In genomic region chr6:36358235-36358915, GRCh38 we compare ENCODE assay signal across 10 cellular contexts. TPM values are rescaled to one million over a fixed set of nuclear protein-coding genes. Genes with fewer than 3 reads are reported as not detected.
DNase-seq lines count a peak whose midpoint lies in the region; ATAC-seq and TF ChIP-seq lines count a peak whose summit lies in the region.
"Had no signal": no experiment of that assay in that cellular context is flagged by ENCODE, and none has a peak within 500 bp of the region (broad histone marks: within the 10 kb centered on the region; RNA-seq: fewer than 3 reads in every experiment).

No MANE protein-coding gene starts in this region.

- POLR2A ChIA-PET in activated CD4-positive, alpha-beta memory T cell treated with anti-CD3 and anti-CD28 coated beads for 36 hours (lab: Charles Lee), result interaction anchor here (0.7 to 0.9 kb wide), 2 partner anchors 18 to 61 kb away, joined by 3 read pairs; no protein-coding TSS in a partner anchor

- peak; percentile 92 for DNase-seq in astrocyte of the hippocampus (ENCODE audit: low read depth, low spot score)
- DNase-seq in lower lobe of right lung, result no peak
- no peak for DNase-seq in thoracic aorta (ENCODE audit: low spot score)
- DNase-seq in NCI-H1417 (lab: John Stamatoyannopoulos, UW), result no peak
- no peak for DNase-seq in activated CD4-positive, alpha-beta memory T cell treated with anti-CD3 and anti-CD28 coated beads for 36 hours
- DNase-seq: naive thymus-derived CD4-positive, alpha-beta T cell; SHP77 treated with DMSO at 0.1 percent for 48 hours had no signal

- H3K4me3 Mint-ChIP-seq in activated CD4-positive, alpha-beta memory T cell treated with anti-CD3 and anti-CD28 coated beads for 36 hours, result no peak overlapping the region
- H3K4me3 Mint-ChIP-seq: naive thymus-derived CD4-positive, alpha-beta T cell had no signal

- no peaks in the 10 kb centered on the region for H3K36me3 ChIP-seq in lower lobe of right lung
- H3K36me3 ChIP-seq in thoracic aorta, result no peaks in the 10 kb centered on the region

- H3K27me3 ChIP-seq in lower lobe of right lung (ENCODE audit: low read depth) (no peaks in the 10 kb centered on the region), thoracic aorta (replicated peaks; ENCODE audit: insufficient read depth) (no peaks in the 10 kb centered on the region)

- ATAC-seq in HG02571 (IDR thresholded peaks at IDR 0.05; ENCODE audit: unreplicated experiment) (peak; percentile 46), lower lobe of right lung (peak; percentile 33 to 60), thoracic aorta (ENCODE audit: insufficient number of reproducible peaks, low FRiP score, low read depth) (peak; percentile 78), HG02970 (IDR thresholded peaks at IDR 0.05; ENCODE audit: low FRiP score, unreplicated experiment) (no peak)
- ATAC-seq: naive thymus-derived CD4-positive, alpha-beta T cell had no signal

- TF ChIP-seq CTCF in lower lobe of right lung (IDR thresholded peaks at IDR 0.05) (no peak), thoracic aorta (IDR thresholded peaks at IDR 0.05) (no peak)

- H3K36me3 Mint-ChIP-seq in activated CD4-positive, alpha-beta memory T cell treated with anti-CD3 and anti-CD28 coated beads for 36 hours, result no peaks in the 10 kb centered on the region

- H3K27ac ChIP-seq in lower lobe of right lung, result no peak overlapping the region
- peak overlapping the region; percentile 75 to 79 for H3K27ac ChIP-seq in thoracic aorta
- H3K27ac ChIP-seq: KMS-11 had no signal

- H3K27me3 Mint-ChIP-seq in activated CD4-positive, alpha-beta memory T cell treated with anti-CD3 and anti-CD28 coated beads for 36 hours, result peaks cover 5% of the 10 kb centered on the region

- H3K9me3 ChIP-seq in lower lobe of right lung (no peaks in the 10 kb centered on the region), thoracic aorta (no peaks in the 10 kb centered on the region)

- H3K4me1 Mint-ChIP-seq in activated CD4-positive, alpha-beta memory T cell treated with anti-CD3 and anti-CD28 coated beads for 36 hours (ENCODE audit: low read depth), result peaks cover 26% of the 10 kb centered on the region

- intact Hi-C loops in lower lobe of right lung (cut with DNase I), result no loop called here
- intact Hi-C loops in activated CD4-positive, alpha-beta memory T cell treated with anti-CD3 and anti-CD28 coated beads for 36 hours (cut with micrococcal nuclease), result loop anchor here (5.0 kb wide), 1 partner anchor 236 kb away; no protein-coding TSS in a partner anchor

- peaks cover 23% of the 10 kb centered on the region for H3K4me1 ChIP-seq in lower lobe of right lung
- H3K4me1 ChIP-seq in thoracic aorta (ENCODE audit: control insufficient read depth in 1 of 2, low read depth in 2 of 2), result peaks cover 17 to 39% of the 10 kb centered on the region in 2 donors

- H3K9me3 Mint-ChIP-seq in activated CD4-positive, alpha-beta memory T cell treated with anti-CD3 and anti-CD28 coated beads for 36 hours, result no peaks in the 10 kb centered on the region

- no peak overlapping the region for H3K27ac Mint-ChIP-seq in activated CD4-positive, alpha-beta memory T cell treated with anti-CD3 and anti-CD28 coated beads for 36 hours

- H3K4me3 ChIP-seq in lower lobe of right lung (no peak overlapping the region), thoracic aorta (no peak overlapping the region)

- CTCF ChIA-PET in activated CD4-positive, alpha-beta memory T cell treated with anti-CD3 and anti-CD28 coated beads for 36 hours (lab: Charles Lee), result interaction anchor here (0.6 to 10.5 kb wide), 7 partner anchors 9 to 331 kb away, joined by 3 to 160 read pairs (median 8); partner anchors contain the start of gene MAPK14

RNA-seq across cellular contexts. Expression of gene BNIP5, which starts 21.7 kb away (rescaled TPM):
- total RNA-seq in lower lobe of right lung (not detected), thoracic aorta (not detected)
- not detected for total RNA-seq in activated CD4-positive, alpha-beta memory T cell treated with anti-CD3 and anti-CD28 coated beads for 36 hours

RNA-seq across cellular contexts. Expression of gene ETV7, which starts 29.1 kb away (rescaled TPM):
- total RNA-seq in lower lobe of right lung (5.2 TPM), thoracic aorta (1 to 10 TPM; 2.6 to 5.4 TPM)
- total RNA-seq in activated CD4-positive, alpha-beta memory T cell treated with anti-CD3 and anti-CD28 coated beads for 36 hours, result 1 to 10 TPM; 5.8 to 5.9 TPM
